In genomic region chr1:230123280-230124186, GRCh38 we compare ENCODE assay signal across 8 cellular contexts. TPM values are rescaled to one million over a fixed set of nuclear protein-coding genes. Genes with fewer than 3 reads are reported as not detected.
DNase-seq lines count a peak whose midpoint lies in the region; ATAC-seq and TF ChIP-seq lines count a peak whose summit lies in the region.

No MANE protein-coding gene starts in this region.

- ATAC-seq in GM18508 (IDR thresholded peaks at IDR 0.05; ENCODE audit: insufficient read depth, unreplicated experiment) = peak; percentile 80
- ATAC-seq in GM21619 (IDR thresholded peaks at IDR 0.05; ENCODE audit: unreplicated experiment) = peak; percentile 84

- H3K4me3 ChIP-seq in Jurkat, Clone E6-1 (ENCODE audit: low read length) = peak overlapping the region; percentile 22
- H3K4me3 ChIP-seq in lower leg skin (ENCODE audit: low read depth, poor library complexity, severe bottlenecking) (no peak overlapping the region), tibial artery (no peak overlapping the region)

- 88 to 89% methylated on average over 13 of the region's 13 CpGs for WGBS in lower leg skin, 2 donors

- no peak for TF ChIP-seq POLR2A in lower leg skin (IDR thresholded peaks at IDR 0.05)

- H3K9me3 ChIP-seq in tibial artery = no peaks in the 10 kb centered on the region

- TF ChIP-seq CTCF in lower leg skin (IDR thresholded peaks at IDR 0.05) = no peak
- no peak for TF ChIP-seq CTCF in tibial artery (IDR thresholded peaks at IDR 0.05)

- peak; percentile 80 for DNase-seq in Jurkat, Clone E6-1 (ENCODE audit: low read depth, low spot score)
- DNase-seq in glomerular visceral epithelial cell (ENCODE audit: extremely low spot score) (peak; percentile 53), lower leg skin (ENCODE audit: low spot score in 2 of 2) (no peak), Ammon's horn (ENCODE audit: low spot score) (no peak), tibial artery (no peak)
- no peak for DNase-seq in stimulated activated naive CD4-positive, alpha-beta T cell (lab: John Stamatoyannopoulos, UW)

- H3K4me1 ChIP-seq in tibial artery = peaks cover 0 to 29% (median 12%) of the 10 kb centered on the region in 4 donors

- intact Hi-C loops in lower leg skin (cut with DNase I; ENCODE audit: low total_unique reads) (no loop called here), tibial artery (cut with DNase I; ENCODE audit: low total_unique reads) (loop anchor here (10.0 kb wide), 1 partner anchor 59 kb away; the partner anchor contains the start of gene GALNT2)

- H3K27me3 ChIP-seq in tibial artery = no peaks in the 10 kb centered on the region

- H3K27ac ChIP-seq in tibial artery = no peak overlapping the region

- peaks cover 0 to 10% (median 0%) of the 10 kb centered on the region in 3 donors for H3K36me3 ChIP-seq in tibial artery

RNA-seq across cellular contexts. Expression of gene GALNT2, which starts 56.5 kb away (rescaled TPM):
- polyA plus RNA-seq in Jurkat, Clone E6-1 (2012; ENCODE audit: insufficient read depth, insufficient read length) = 60.8 TPM
- total RNA-seq in lower leg skin = 10 to 100 TPM; 11.0 to 31.0 (median 20.2) TPM

Comparison
In these comparisons a context has a peak if more than half of its experiments do, and no peak if none do; other contexts are left out.
1. DNase-seq: peak in Jurkat, Clone E6-1 (single experiment) and glomerular visceral epithelial cell (single experiment); none in stimulated activated naive CD4-positive, alpha-beta T cell (0 of 6), lower leg skin (0 of 2), Ammon's horn (single experiment) and tibial artery (0 of 2).